ENCODE assay signal across 8 cellular contexts in the genomic region with DNA sequence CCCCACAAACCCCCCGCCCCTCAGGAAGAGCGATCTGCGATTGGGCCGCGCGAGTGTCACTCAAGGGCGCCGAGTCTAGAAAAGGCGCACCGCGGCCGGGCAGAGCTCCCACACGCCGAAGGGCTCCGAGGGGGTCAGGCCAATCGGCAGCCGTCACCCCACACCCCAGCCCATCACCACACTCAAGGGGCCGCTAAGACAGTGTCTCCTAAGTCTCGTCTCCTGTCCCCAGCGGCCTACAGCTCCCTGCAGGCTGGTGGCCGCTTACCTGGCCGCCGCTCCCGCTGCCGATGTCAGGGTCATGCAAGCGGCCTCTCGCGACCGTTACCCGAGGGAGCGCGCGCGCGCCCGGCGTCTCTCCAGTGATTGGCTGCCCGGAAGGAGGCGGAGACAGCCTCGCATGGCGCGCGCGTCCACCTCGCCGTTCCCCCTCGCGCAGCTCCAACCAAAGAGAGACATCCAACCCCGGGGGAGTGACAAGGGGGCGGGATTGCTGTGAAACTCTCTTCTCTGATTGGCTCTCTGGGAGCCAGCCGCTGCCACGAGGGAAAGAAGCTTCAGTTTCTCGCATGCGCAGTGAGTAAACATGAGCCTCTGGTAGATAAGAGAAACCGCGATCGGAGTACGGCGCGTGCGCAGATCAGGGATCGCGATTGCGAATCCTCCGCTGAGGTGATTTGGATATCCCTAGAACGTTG. TPM values are rescaled to one million over a fixed set of nuclear protein-coding genes. Genes with fewer than 3 reads are reported as not detected.
A peak's percentile ranks its signal among the peaks of the same experiment; 100 is the strongest.
DNase-seq lines count a peak whose midpoint lies in the region; ATAC-seq and TF ChIP-seq lines count a peak whose summit lies in the region.

A gene with protein sequence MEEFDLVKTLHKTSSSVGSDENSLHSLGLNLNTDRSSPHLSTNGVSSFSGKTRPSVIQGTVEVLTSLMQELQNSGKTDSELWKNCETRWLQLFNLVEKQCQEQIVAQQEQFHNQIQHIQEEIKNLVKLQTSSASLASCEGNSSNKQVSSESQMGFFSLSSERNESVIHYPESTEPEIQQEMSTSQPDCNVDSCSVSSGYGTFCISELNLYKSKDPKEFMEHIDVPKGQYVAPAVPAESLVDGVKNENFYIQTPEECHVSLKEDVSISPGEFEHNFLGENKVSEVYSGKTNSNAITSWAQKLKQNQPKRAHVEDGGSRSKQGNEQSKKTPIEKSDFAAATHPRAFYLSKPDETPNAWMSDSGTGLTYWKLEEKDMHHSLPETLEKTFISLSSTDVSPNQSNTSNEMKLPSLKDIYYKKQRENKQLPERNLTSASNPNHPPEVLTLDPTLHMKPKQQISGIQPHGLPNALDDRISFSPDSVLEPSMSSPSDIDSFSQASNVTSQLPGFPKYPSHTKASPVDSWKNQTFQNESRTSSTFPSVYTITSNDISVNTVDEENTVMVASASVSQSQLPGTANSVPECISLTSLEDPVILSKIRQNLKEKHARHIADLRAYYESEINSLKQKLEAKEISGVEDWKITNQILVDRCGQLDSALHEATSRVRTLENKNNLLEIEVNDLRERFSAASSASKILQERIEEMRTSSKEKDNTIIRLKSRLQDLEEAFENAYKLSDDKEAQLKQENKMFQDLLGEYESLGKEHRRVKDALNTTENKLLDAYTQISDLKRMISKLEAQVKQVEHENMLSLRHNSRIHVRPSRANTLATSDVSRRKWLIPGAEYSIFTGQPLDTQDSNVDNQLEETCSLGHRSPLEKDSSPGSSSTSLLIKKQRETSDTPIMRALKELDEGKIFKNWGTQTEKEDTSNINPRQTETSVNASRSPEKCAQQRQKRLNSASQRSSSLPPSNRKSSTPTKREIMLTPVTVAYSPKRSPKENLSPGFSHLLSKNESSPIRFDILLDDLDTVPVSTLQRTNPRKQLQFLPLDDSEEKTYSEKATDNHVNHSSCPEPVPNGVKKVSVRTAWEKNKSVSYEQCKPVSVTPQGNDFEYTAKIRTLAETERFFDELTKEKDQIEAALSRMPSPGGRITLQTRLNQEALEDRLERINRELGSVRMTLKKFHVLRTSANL (minus strand): TSS at position 335 of the 698 bp plus-strand sequence. CDS start 2,777 bp downstream, outside the sequence.
A gene (plus strand): TSS at position 630 of the 698 bp plus-strand sequence. CDS start 20,239 bp downstream, outside the sequence.

- peak within 1 kb of the TSS; percentile 91 to 100 (median 98) for H3K4me3 Mint-ChIP-seq in IgD-negative memory B cell

- H3K36me3 Mint-ChIP-seq in IgD-negative memory B cell = no peaks in the 10 kb centered on the region

- TF ChIP-seq CTCF in mucosa of descending colon (IDR thresholded peaks at IDR 0.05) = peak; percentile 8

- peaks cover 4% of the 10 kb centered on the region for H3K36me3 ChIP-seq in mucosa of descending colon (ENCODE audit: low read depth)

- no peaks in the 10 kb centered on the region for H3K9me3 Mint-ChIP-seq in IgD-negative memory B cell

- peak within 1 kb of the TSS; percentile 58 for H3K4me3 ChIP-seq in mucosa of descending colon

- ATAC-seq in GM21529 (IDR thresholded peaks at IDR 0.05; ENCODE audit: unreplicated experiment) = peak; percentile 83
- ATAC-seq in mucosa of descending colon = peak; percentile 98

- peaks cover 30 to 44% (median 35%) of the 10 kb centered on the region in 3 donors for H3K4me1 Mint-ChIP-seq in IgD-negative memory B cell

- intact Hi-C loops in mucosa of descending colon (cut with DNase I, micrococcal nuclease) = loop anchor here in 1 of 2 donors (10.0 kb wide), 2 partner anchors 188 to 368 kb away; no protein-coding TSS in a partner anchor

- H3K4me1 ChIP-seq in mucosa of descending colon (ENCODE audit: low read depth) = peaks cover 20% of the 10 kb centered on the region

- DNase-seq in DMS 273 treated with DMSO at 0.1 percent for 48 hours (lab: John Stamatoyannopoulos, UW) (peak; percentile 95), OCI-M2 (lab: John Stamatoyannopoulos, UW; ENCODE audit: unreplicated experiment) (peak; percentile 86), activated T-cell treated with anti-CD3 and anti-CD28 coated beads for 4 hours (peak; percentile 98), epithelial cell of prostate (ENCODE audit: low read depth, low spot score) (peak; percentile 95), mucosa of descending colon (peak; percentile 98 to 99 (median 98))
- DNase-seq in stimulated activated CD8-positive, alpha-beta memory T cell treated with anti-CD3 and anti-CD28 coated beads, Interleukin-4, amount 100 ng/mL, for 24 hours (ENCODE audit: low read depth) = peak; percentile 97

- H3K9me3 ChIP-seq in mucosa of descending colon = no peaks in the 10 kb centered on the region

- H3K27me3 Mint-ChIP-seq in IgD-negative memory B cell = no peaks in the 10 kb centered on the region

- peak within 1 kb of the TSS; percentile 69 for H3K27ac ChIP-seq in epithelial cell of prostate

- peak within 1 kb of the TSS; percentile 90 to 99 (median 97) for H3K27ac Mint-ChIP-seq in IgD-negative memory B cell

RNA-seq across cellular contexts. Expression of the first gene that starts in this region (rescaled TPM):
- 20.0 TPM for polyA plus RNA-seq in IgD-negative memory B cell
- 10 to 100 TPM; 19.6 to 28.7 (median 19.8) TPM for total RNA-seq in mucosa of descending colon

RNA-seq across cellular contexts. Expression of the second gene that starts in this region (rescaled TPM):
- 54.9 TPM for polyA plus RNA-seq in IgD-negative memory B cell
- total RNA-seq in mucosa of descending colon = 10 to 100 TPM in 2 of 3 donors, 1 to 10 TPM in 1; 9.0 to 11.2 (median 10.4) TPM

Comparison
In these comparisons a context has a peak if more than half of its experiments do, and no peak if none do; other contexts are left out.
1. Peak in every context shown above with its lines: DNase-seq, ATAC-seq, H3K4me3 ChIP-seq and H3K27ac ChIP-seq.